In the genomic region with DNA sequence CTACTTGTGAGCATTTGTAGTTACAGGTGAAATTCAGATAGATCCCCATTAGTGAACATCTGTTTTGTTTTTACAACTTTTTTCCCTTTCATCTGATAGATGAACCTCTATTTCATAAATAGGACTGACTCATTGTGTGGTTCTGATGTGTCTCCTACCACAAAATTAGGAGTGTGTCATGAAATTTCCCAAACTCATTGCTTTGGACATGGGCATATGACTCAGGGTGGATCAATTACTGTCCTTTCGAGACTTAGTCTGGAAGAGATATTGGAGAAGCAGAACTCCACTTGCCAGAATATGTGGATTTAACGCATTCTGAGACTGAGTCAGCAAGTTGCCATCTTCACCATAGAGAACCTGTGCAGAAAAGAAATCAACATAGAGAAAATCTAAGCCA, we compare ENCODE assay signal across 17 cellular contexts. TPM values are rescaled to one million over a fixed set of nuclear protein-coding genes. Genes with fewer than 3 reads are reported as not detected.
"Had no signal": no experiment of that assay in that cellular context is flagged by ENCODE, and none has a peak within 500 bp of the region (broad histone marks: within the 10 kb centered on the region; RNA-seq: fewer than 3 reads in every experiment).

No MANE protein-coding gene starts in this region.

- H3K36me3 ChIP-seq: heart left ventricle, tibial artery, vagina had no signal

- DNase-seq: activated CD4-positive, alpha-beta T cell treated with anti-CD3 and anti-CD28 coated beads, Interleukin-2, amount 50 U/mL, for 4 hours; activated CD4-positive, CD25-positive, alpha-beta regulatory T cell treated with anti-CD3 and anti-CD28 coated beads, Interleukin-2, amount 50 U/mL, for 72 hours; activated effector memory CD4-positive, alpha-beta T cell treated with Interleukin-2 at 50 U/mL for 16 hours; activated T-cell treated with anti-CD3 and anti-CD28 coated beads, Interleukin-2, amount 50 U/mL, for 1 hour; dorsolateral prefrontal cortex; foreskin melanocyte; heart left ventricle; kidney; left ventricle myocardium superior; mesendoderm; retina; tibial artery had no signal

- H3K4me1 ChIP-seq: heart left ventricle, tibial artery, vagina had no signal

- H3K4me3 ChIP-seq: dorsolateral prefrontal cortex, heart left ventricle, skin epidermis, tibial artery, vagina had no signal

- H3K27me3 ChIP-seq: dorsolateral prefrontal cortex, heart left ventricle, tibial artery, vagina had no signal

- H3K9me3 ChIP-seq: tibial artery, vagina had no signal

- ATAC-seq: activated naive CD4-positive, alpha-beta T cell treated with anti-CD3 and anti-CD28 coated beads, Interleukin-2, amount 50 U/mL, for 72 hours; esophagus mucosa; heart left ventricle; left ventricle myocardium superior had no signal

- H3K27ac ChIP-seq: dorsolateral prefrontal cortex, heart left ventricle, skin epidermis, tibial artery, vagina had no signal

RNA-seq across cellular contexts. Expression of a gene that starts 53.5 kb away (rescaled TPM):
- total RNA-seq: activated naive CD4-positive, alpha-beta T cell treated with anti-CD3 and anti-CD28 coated beads, Interleukin-2, amount 50 U/mL, for 72 hours; T-helper 2 cell treated with Interferon-gamma antibody and Interleukin-4, amounts not matched to agents 100 ng/mL and 5 ng/mL, for 36 hours had no signal
